In the genomic region with DNA sequence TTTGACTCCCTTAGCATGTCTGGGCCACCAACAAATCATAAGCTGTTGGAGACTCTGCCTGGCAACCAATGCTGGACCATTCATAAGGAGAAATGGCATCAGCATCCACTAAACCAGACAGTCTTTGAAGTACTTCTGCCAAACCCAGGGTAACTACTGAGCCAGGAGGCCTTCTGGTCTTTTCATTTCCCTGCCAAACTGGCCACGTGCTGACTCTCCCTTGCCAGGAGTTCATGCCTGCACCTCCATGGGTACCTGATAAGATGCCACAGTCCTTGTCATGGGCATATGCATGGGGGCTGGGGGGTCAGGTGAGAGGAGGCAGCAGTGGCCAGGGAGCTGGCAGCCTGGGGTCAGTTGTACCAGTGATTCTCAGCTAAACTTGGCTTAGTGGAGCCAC, we compare ENCODE assay signal across 24 cellular contexts. TPM values are rescaled to one million over a fixed set of nuclear protein-coding genes. Genes with fewer than 3 reads are reported as not detected.
DNase-seq lines count a peak whose midpoint lies in the region; ATAC-seq and TF ChIP-seq lines count a peak whose summit lies in the region.
"Had no signal": no experiment of that assay in that cellular context is flagged by ENCODE, and none has a peak within 500 bp of the region (broad histone marks: within the 10 kb centered on the region; RNA-seq: fewer than 3 reads in every experiment).

No MANE protein-coding gene starts in this region.

- H3F3A ChIP-seq in smooth muscle cell (ENCODE audit: low read depth): no peaks in the 10 kb centered on the region

- 31 to 56% (median 39%) methylated on average over 1 of the region's 1 CpG for WGBS in heart left ventricle, 4 donors
- 94% methylated on average over 1 of the region's 1 CpG for WGBS in smooth muscle cell (ENCODE audit: low lambda C conversion rate)

- H3K27me3 ChIP-seq in heart left ventricle (no peaks in the 10 kb centered on the region), smooth muscle cell (ENCODE audit: low read depth) (no peaks in the 10 kb centered on the region), lower lobe of right lung (ENCODE audit: low read depth) (no peaks in the 10 kb centered on the region)
- H3K27me3 ChIP-seq: left lung had no signal

- H2AFZ ChIP-seq in smooth muscle cell (ENCODE audit: low read depth): no peak overlapping the region

- H3K9me3 ChIP-seq in heart left ventricle: peaks cover 0 to 11% (median 0%) of the 10 kb centered on the region in 12 donors
- H3K9me3 ChIP-seq in smooth muscle cell (replicated peaks; ENCODE audit: low read depth): no peaks in the 10 kb centered on the region
- H3K9me3 ChIP-seq in lower lobe of right lung: no peaks in the 10 kb centered on the region
- H3K9me3 ChIP-seq: left lung had no signal

- H3K27ac ChIP-seq in heart left ventricle (no peak overlapping the region), smooth muscle cell (ENCODE audit: low read depth) (peak overlapping the region; percentile 20), lower lobe of right lung (no peak overlapping the region)
- H3K27ac ChIP-seq: left lung had no signal

- intact Hi-C loops in heart left ventricle (cut with DNase I) (no loop called here), lower lobe of right lung (cut with DNase I) (no loop called here)

- H3K4me2 ChIP-seq in smooth muscle cell: no peak overlapping the region

- H4K20me1 ChIP-seq in smooth muscle cell (ENCODE audit: low read depth): no peaks in the 10 kb centered on the region

- H3K36me3 ChIP-seq in heart left ventricle (no peaks in the 10 kb centered on the region), smooth muscle cell (ENCODE audit: low read depth) (no peaks in the 10 kb centered on the region), lower lobe of right lung (no peaks in the 10 kb centered on the region)
- H3K36me3 ChIP-seq: left lung had no signal

- TF ChIP-seq POLR2A in heart left ventricle (IDR thresholded peaks at IDR 0.05): no peak

- no peak overlapping the region for H3K4me3 ChIP-seq in heart left ventricle
- no peak overlapping the region for H3K4me3 ChIP-seq in smooth muscle cell
- no peak overlapping the region for H3K4me3 ChIP-seq in lower lobe of right lung
- H3K4me3 ChIP-seq: left lung had no signal

- DNase-seq in NCI-H2196 (lab: John Stamatoyannopoulos, UW; ENCODE audit: unreplicated experiment): peak; percentile 24
- DNase-seq in NCI-H2196 treated with DMSO at 0.1 percent for 48 hours (lab: John Stamatoyannopoulos, UW; ENCODE audit: unreplicated experiment): no peak
- peak; percentile 96 for DNase-seq in cerebellar cortex (ENCODE audit: low spot score)
- peak in 3 of 5 donors; percentile 32 to 61 (median 32) for DNase-seq in heart left ventricle
- no peak for DNase-seq in smooth muscle cell (lab: John Stamatoyannopoulos, UW; ENCODE audit: unreplicated experiment)
- no peak for DNase-seq in GM20000 (ENCODE audit: low spot score)
- DNase-seq in EL: no peak
- DNase-seq in lower lobe of right lung: no peak
- DNase-seq: activated CD4-positive, alpha-beta T cell treated with anti-CD3 and anti-CD28 coated beads for 4 hours; activated CD8-positive, alpha-beta T cell treated with anti-CD3 and anti-CD28 coated beads, Interleukin-2, amount 10 ng/mL, durations not matched to agents 7 days and 5 days; activated naive CD4-positive, alpha-beta T cell treated with anti-CD3 and anti-CD28 coated beads for 36 hours; CD4-positive, CD25-positive, alpha-beta regulatory T cell; left lung; naive B cell; NCI-H1092; NCI-H1694; NCI-H524 treated with DMSO at 0.1 percent for 48 hours; SIG-M5; stimulated activated naive CD4-positive, alpha-beta T cell treated with Interleukin-2 at 50 U/mL for 16 hours had no signal

- no peak for TF ChIP-seq CTCF in heart left ventricle (IDR thresholded peaks at IDR 0.05)
- no peak for TF ChIP-seq CTCF in smooth muscle cell (IDR thresholded peaks at IDR 0.05; ENCODE audit: borderline replicate concordance, insufficient read depth, poor library complexity, severe bottlenecking)
- no peak for TF ChIP-seq CTCF in GM20000 (IDR thresholded peaks at IDR 0.05; ENCODE audit: extremely low read depth, missing control alignments)
- TF ChIP-seq CTCF in lower lobe of right lung (IDR thresholded peaks at IDR 0.05): no peak

- H3K9ac ChIP-seq in smooth muscle cell (ENCODE audit: low read depth): no peak overlapping the region

- H3K4me1 ChIP-seq in heart left ventricle (peaks cover 0 to 5% (median 0%) of the 10 kb centered on the region in 12 donors), smooth muscle cell (ENCODE audit: low read depth) (peaks cover 4% of the 10 kb centered on the region), lower lobe of right lung (no peaks in the 10 kb centered on the region)
- H3K4me1 ChIP-seq: left lung had no signal

- ATAC-seq in heart left ventricle (peak; percentile 75 to 89 (median 78)), lower lobe of right lung (no peak)
- ATAC-seq: activated CD8-positive, alpha-beta T cell treated with anti-CD3 and anti-CD28 coated beads, Interleukin-2, amount 10 ng/mL, durations not matched to agents 7 days and 5 days had no signal

- no peaks in the 10 kb centered on the region for H3K79me2 ChIP-seq in smooth muscle cell (ENCODE audit: low read depth)

RNA-seq across cellular contexts. Expression of a gene that starts 34.2 kb away (rescaled TPM):
- not detected for total RNA-seq in heart left ventricle
- polyA plus RNA-seq in heart left ventricle: 1 to 10 TPM in 1 of 2 donors, not detected in 1; 1.3 TPM
- total RNA-seq in smooth muscle cell: not detected in 2 replicates
- 0.35 TPM in 1 of 2 replicates, not detected in the other for polyA plus RNA-seq in smooth muscle cell
- not detected for total RNA-seq in lower lobe of right lung
- total RNA-seq: activated CD8-positive, alpha-beta T cell treated with anti-CD3 and anti-CD28 coated beads, Interleukin-2, amount 10 ng/mL, durations not matched to agents 7 days and 5 days; activated naive CD4-positive, alpha-beta T cell treated with anti-CD3 and anti-CD28 coated beads for 36 hours; CD4-positive, CD25-positive, alpha-beta regulatory T cell; H4; HT-29; left lung; pulmonary artery endothelial cell; skeletal muscle tissue; urinary bladder had no signal
- polyA plus RNA-seq: CD4-positive, CD25-positive, alpha-beta regulatory T cell had no signal

Comparison
In these comparisons a context has a peak if more than half of its experiments do, and no peak if none do; other contexts are left out.
1. DNase-seq: peak in NCI-H2196 (single experiment), cerebellar cortex (single experiment) and heart left ventricle (3 of 5); none in NCI-H2196 treated with DMSO at 0.1 percent for 48 hours (single experiment), smooth muscle cell (single experiment), GM20000 (single experiment), EL (single experiment) and lower lobe of right lung (single experiment).
2. ATAC-seq: peak in heart left ventricle (4 of 4); none in lower lobe of right lung (0 of 2).